Comparison of ENCODE assay signal across 18 cellular contexts in the genomic region with DNA sequence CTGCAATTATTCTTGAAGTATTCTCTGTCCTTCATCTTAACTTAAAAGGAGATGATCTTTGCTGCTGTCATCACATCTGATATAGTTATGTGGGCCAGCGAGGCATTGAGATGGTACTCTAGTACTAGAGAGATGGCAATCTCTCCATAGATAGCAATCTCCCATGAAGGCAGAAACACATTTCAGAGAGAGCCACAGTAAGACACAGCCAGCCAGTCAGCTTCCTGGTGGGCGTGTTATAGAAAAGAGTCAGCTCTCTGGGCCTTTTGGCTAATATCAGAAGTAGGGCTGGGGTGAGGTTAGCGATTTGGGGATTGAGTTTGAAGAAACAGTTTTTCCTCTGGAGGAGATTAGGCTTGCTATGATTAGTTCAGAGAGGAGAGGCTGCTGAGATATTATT.
"Had no signal": no experiment of that assay in that cellular context is flagged by ENCODE, and none has a peak within 500 bp of the region (broad histone marks: within the 10 kb centered on the region; RNA-seq: fewer than 3 reads in every experiment).

No MANE protein-coding gene starts in this region.

- H3K27ac Mint-ChIP-seq: activated naive CD4-positive, alpha-beta T cell treated with anti-CD3 and anti-CD28 coated beads, Interleukin-2, amount 50 U/mL, for 72 hours; dendritic cell treated with granulocyte-macrophage colony-stimulating factor and Interleukin-4, amounts not matched to agents 40 ng/mL and 50 ng/mL, for 4 days; natural killer cell treated with Interleukin-12 subunit alpha and Interleukin-12 subunit beta and Interleukin-15 and Interleukin-18, amount 100 ng/mL, for 72 hours had no signal

- H3K27ac ChIP-seq: gastroesophageal sphincter, psoas muscle, spleen had no signal

- H3K4me3 Mint-ChIP-seq: dendritic cell treated with granulocyte-macrophage colony-stimulating factor and Interleukin-4, amounts not matched to agents 40 ng/mL and 50 ng/mL, for 4 days; effector memory CD8-positive, alpha-beta T cell; natural killer cell treated with Interleukin-12 subunit alpha and Interleukin-12 subunit beta and Interleukin-15 and Interleukin-18, amount 100 ng/mL, for 72 hours had no signal

- DNase-seq: activated CD4-positive, alpha-beta T cell treated with anti-CD3 and anti-CD28 coated beads, Interleukin-2, amount 50 U/mL, for 1 hour; activated effector memory CD4-positive, alpha-beta T cell treated with Interleukin-2 at 50 U/mL for 16 hours; cerebellar nuclear complex; effector memory CD8-positive, alpha-beta T cell; kidney; left ventricle myocardium superior; mesenchymal stem cell; occipital lobe; psoas muscle; spleen; SW 1271; T-helper 9 cell; thyroid gland had no signal

- ATAC-seq: effector memory CD8-positive, alpha-beta T cell; gastroesophageal sphincter; left ventricle myocardium superior; psoas muscle; sciatic nerve had no signal

- H3K4me3 ChIP-seq: gastroesophageal sphincter, psoas muscle, spleen, thyroid gland had no signal

- H3K27me3 Mint-ChIP-seq: dendritic cell treated with granulocyte-macrophage colony-stimulating factor and Interleukin-4, amounts not matched to agents 40 ng/mL and 50 ng/mL, for 4 days; effector memory CD8-positive, alpha-beta T cell had no signal

- H3K27me3 ChIP-seq: gastroesophageal sphincter, spleen, thyroid gland had no signal

- FAIRE-seq: kidney had no signal

- H3K9me3 ChIP-seq: psoas muscle, thyroid gland had no signal
